ENCODE assay signal across 8 cellular contexts in genomic region chrX:45515262-45516215, GRCh38.
DNase-seq lines count a peak whose midpoint lies in the region; ATAC-seq and TF ChIP-seq lines count a peak whose summit lies in the region.

No MANE protein-coding gene starts in this region.

- no peaks in the 10 kb centered on the region for H3K36me3 ChIP-seq in OCI-LY3 (replicated peaks; ENCODE audit: low read depth, low read length)
- no peaks in the 10 kb centered on the region for H3K36me3 ChIP-seq in psoas muscle (ENCODE audit: insufficient read depth in 1 of 2, low read depth in 1 of 2)

- ATAC-seq in GM18868 (IDR thresholded peaks at IDR 0.05; ENCODE audit: unreplicated experiment) (peak; percentile 48), psoas muscle (peak; percentile 89 to 98 (median 96)), GM21576 (IDR thresholded peaks at IDR 0.05; ENCODE audit: unreplicated experiment) (no peak), GM18870 (IDR thresholded peaks at IDR 0.05; ENCODE audit: unreplicated experiment) (no peak)

- H3K27ac ChIP-seq in OCI-LY3 (ENCODE audit: low read length), result no peak overlapping the region
- peak overlapping the region; percentile 50 for H3K27ac ChIP-seq in psoas muscle

- WGBS in psoas muscle, 3 donors, result 19 to 29% (median 24%) methylated on average over 12 of the region's 12 CpGs

- TF ChIP-seq CTCF in OCI-LY3 (IDR thresholded peaks at IDR 0.05; ENCODE audit: low read depth, low read length) (peak; percentile 76), psoas muscle (IDR thresholded peaks at IDR 0.05) (peak; percentile 64)

- no peak overlapping the region; the same call in 1 of the 2 replicates for H3K9ac ChIP-seq in OCI-LY3 (ENCODE audit: low read length)

- H3K9me3 ChIP-seq in OCI-LY3 (ENCODE audit: insufficient read depth, low read length) (no peaks in the 10 kb centered on the region), psoas muscle (no peaks in the 10 kb centered on the region)

- H3K4me3 ChIP-seq in OCI-LY3 (ENCODE audit: low read length) (peak overlapping the region; percentile 58), psoas muscle (no peak overlapping the region)

- peaks cover 4% of the 10 kb centered on the region for H3K4me1 Mint-ChIP-seq in activated naive CD4-positive, alpha-beta T cell treated with anti-CD3 and anti-CD28 coated beads, Interleukin-2, amount 10 ng/mL, durations not matched to agents 7 days and 5 days

- no peaks in the 10 kb centered on the region for H3K27me3 Mint-ChIP-seq in activated naive CD4-positive, alpha-beta T cell treated with anti-CD3 and anti-CD28 coated beads, Interleukin-2, amount 10 ng/mL, durations not matched to agents 7 days and 5 days

- H3K4me2 ChIP-seq in OCI-LY3 (ENCODE audit: low read length), result peak overlapping the region; percentile 64

- no peaks in the 10 kb centered on the region for H4K20me1 ChIP-seq in OCI-LY3 (ENCODE audit: insufficient read depth, low read length)

- peak; percentile 67 for DNase-seq in ACHN
- DNase-seq in activated naive CD4-positive, alpha-beta T cell treated with anti-CD3 and anti-CD28 coated beads, Interleukin-2, amount 10 ng/mL, durations not matched to agents 7 days and 5 days, result peak; percentile 53
- DNase-seq in globus pallidus (ENCODE audit: low spot score), result peak; percentile 16
- peak; percentile 69 to 81 for DNase-seq in psoas muscle

- H3K4me1 ChIP-seq in OCI-LY3 (ENCODE audit: low read length), result peaks cover 17% of the 10 kb centered on the region
- no peaks in the 10 kb centered on the region for H3K4me1 ChIP-seq in psoas muscle

- H3K79me2 ChIP-seq in OCI-LY3 (ENCODE audit: low read length), result no peaks in the 10 kb centered on the region

- H2AFZ ChIP-seq in OCI-LY3 (ENCODE audit: low read depth, low read length), result no peak overlapping the region

- in situ Hi-C loops in ACHN (cut with HindIII; ENCODE audit: low pct_ligation_motif_present, low pct_unique_long_range_greater_than_20kb, low sequenced_read_pairs), result no loop called here

- H3K27me3 ChIP-seq in OCI-LY3 (ENCODE audit: low read depth, low read length), result no peaks in the 10 kb centered on the region
- H3K27me3 ChIP-seq in psoas muscle (ENCODE audit: insufficient read depth in 3 of 3, low read length in 2 of 3), result peaks cover 0 to 23% (median 0%) of the 10 kb centered on the region in 3 donors

- no peaks in the 10 kb centered on the region for H3K36me3 Mint-ChIP-seq in activated naive CD4-positive, alpha-beta T cell treated with anti-CD3 and anti-CD28 coated beads, Interleukin-2, amount 10 ng/mL, durations not matched to agents 7 days and 5 days

- intact Hi-C loops in psoas muscle (cut with DNase I), result loop anchor here in 1 of 2 donors (5.0 to 10.0 kb wide), 3 partner anchors 229 to 892 kb away; no protein-coding TSS in a partner anchor

- no peak overlapping the region for H3K27ac Mint-ChIP-seq in activated naive CD4-positive, alpha-beta T cell treated with anti-CD3 and anti-CD28 coated beads, Interleukin-2, amount 10 ng/mL, durations not matched to agents 7 days and 5 days

- CTCF ChIA-PET in activated naive CD4-positive, alpha-beta T cell treated with anti-CD3 and anti-CD28 coated beads, Interleukin-2, amount 10 ng/mL, durations not matched to agents 7 days and 5 days (lab: Charles Lee), result interaction anchor here (0.7 to 2.2 kb wide), 9 partner anchors 9 to 893 kb away, joined by 3 to 12 read pairs (median 3); no protein-coding TSS in a partner anchor

- H3K4me3 Mint-ChIP-seq in activated naive CD4-positive, alpha-beta T cell treated with anti-CD3 and anti-CD28 coated beads, Interleukin-2, amount 10 ng/mL, durations not matched to agents 7 days and 5 days, result no peak overlapping the region

- H3K9me3 Mint-ChIP-seq in activated naive CD4-positive, alpha-beta T cell treated with anti-CD3 and anti-CD28 coated beads, Interleukin-2, amount 10 ng/mL, durations not matched to agents 7 days and 5 days, result no peaks in the 10 kb centered on the region

Comparison
In these comparisons a context has a peak if more than half of its experiments do, and no peak if none do; other contexts are left out.
1. DNase-seq: peak in every context shown above with its lines; median percentile 75 in psoas muscle; 67 in ACHN; 53 in activated naive CD4-positive, alpha-beta T cell treated with anti-CD3 and anti-CD28 coated beads, Interleukin-2, amount 10 ng/mL, durations not matched to agents 7 days and 5 days; 16 in globus pallidus.
2. ATAC-seq: peak in GM18868 (single experiment) and psoas muscle (4 of 4); none in GM21576 (single experiment) and GM18870 (single experiment).